In the genomic region with DNA sequence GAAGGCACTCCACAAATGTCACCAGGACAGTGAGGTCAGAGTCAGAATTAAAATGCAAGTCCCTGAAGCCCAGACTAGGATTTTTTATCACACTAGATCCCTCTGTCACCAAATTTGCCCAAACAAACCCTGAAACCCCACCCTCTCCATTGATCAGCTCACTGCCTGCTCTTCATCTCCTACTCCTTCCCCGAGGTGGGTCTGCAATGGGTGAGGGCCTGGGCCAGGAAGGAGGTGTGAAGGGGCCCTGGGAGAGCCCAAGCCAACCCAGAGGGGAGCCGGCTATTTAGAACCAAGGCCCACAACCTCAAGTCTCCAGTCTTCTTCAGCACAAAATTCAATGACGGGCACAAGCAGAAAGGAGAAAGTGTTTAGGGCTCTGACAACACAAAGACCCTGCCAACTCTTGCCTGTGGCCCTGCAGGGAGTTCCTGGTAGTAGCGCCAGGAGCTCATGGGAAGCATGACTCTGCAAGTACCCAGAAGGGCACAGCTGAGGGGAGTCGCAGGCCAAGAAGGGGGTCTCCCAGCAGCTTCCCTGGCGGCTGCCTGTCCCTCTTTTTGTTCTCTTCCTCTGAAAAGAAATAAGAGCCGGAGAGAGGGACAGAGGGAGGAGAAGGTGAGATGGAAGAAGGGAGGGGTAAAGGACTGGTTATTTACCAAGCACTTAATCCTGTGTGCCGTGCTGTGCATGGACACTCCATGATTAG, we compare ENCODE assay signal across 22 cellular contexts. TPM values are rescaled to one million over a fixed set of nuclear protein-coding genes. Genes with fewer than 3 reads are reported as not detected.
DNase-seq lines count a peak whose midpoint lies in the region; ATAC-seq and TF ChIP-seq lines count a peak whose summit lies in the region.
"Had no signal": no experiment of that assay in that cellular context is flagged by ENCODE, and none has a peak within 500 bp of the region (broad histone marks: within the 10 kb centered on the region; RNA-seq: fewer than 3 reads in every experiment).

No MANE protein-coding gene starts in this region.

- H3K27ac ChIP-seq in GM23338 (ENCODE audit: low read depth) (no peak overlapping the region), coronary artery (no peak overlapping the region), trophoblast cell (ENCODE audit: low read depth, low read length) (peak overlapping the region; percentile 54)
- H3K27ac ChIP-seq: KMS-11, SJCRH30 had no signal

- no peak overlapping the region for H3K9ac ChIP-seq in trophoblast cell (ENCODE audit: low read length)
- H3K9ac ChIP-seq: KMS-11 had no signal

- peaks cover 13% of the 10 kb centered on the region for H3K36me3 Mint-ChIP-seq in GM23338 (ENCODE audit: low read depth)
- H3K36me3 Mint-ChIP-seq: CD14-positive monocyte had no signal

- H3K4me3 ChIP-seq in GM23338: no peak overlapping the region
- no peak overlapping the region for H3K4me3 ChIP-seq in coronary artery
- no peak overlapping the region for H3K4me3 ChIP-seq in trophoblast cell (ENCODE audit: low read depth, low read length)
- H3K4me3 ChIP-seq: SJCRH30 had no signal

- H3K4me2 ChIP-seq in GM23338 (no peak overlapping the region), trophoblast cell (ENCODE audit: low read length) (no peak overlapping the region)
- H3K4me2 ChIP-seq: KMS-11 had no signal

- peaks cover 14% of the 10 kb centered on the region for H3K27me3 Mint-ChIP-seq in GM23338 (ENCODE audit: insufficient read depth, low read depth, poor library complexity)

- peak overlapping the region; percentile 46 for H2BK5ac ChIP-seq in trophoblast cell (ENCODE audit: low read depth, low read length, poor library complexity)

- H3K4me1 ChIP-seq in GM23338 (ENCODE audit: insufficient read depth): peaks cover 12% of the 10 kb centered on the region
- peaks cover 10 to 17% of the 10 kb centered on the region in 2 experiments for H3K4me1 ChIP-seq in trophoblast cell (ENCODE audit: control insufficient read depth in 1 of 2, insufficient read depth in 2 of 2, low read length in 2 of 2)
- H3K4me1 ChIP-seq: Caco-2, SJCRH30 had no signal

- H3K79me1 ChIP-seq in trophoblast cell (ENCODE audit: low read length): peaks cover 2% of the 10 kb centered on the region

- H4K12ac ChIP-seq in trophoblast cell (ENCODE audit: low read depth, low read length): no peak overlapping the region

- H3F3A ChIP-seq in GM23338 (replicated peaks; ENCODE audit: low read depth): no peaks in the 10 kb centered on the region

- H2AK5ac ChIP-seq in trophoblast cell (ENCODE audit: low read length): no peak overlapping the region

- H3K79me2 ChIP-seq in GM23338 (replicated peaks; ENCODE audit: insufficient read depth) (no peaks in the 10 kb centered on the region), trophoblast cell (ENCODE audit: control insufficient read depth, insufficient read depth, low read length, poor library complexity) (no peaks in the 10 kb centered on the region)

- H2BK12ac ChIP-seq in trophoblast cell (ENCODE audit: low read length): peak overlapping the region; percentile 6

- no peak overlapping the region for H3K23ac ChIP-seq in trophoblast cell (ENCODE audit: low read length)

- no peak overlapping the region for H3K18ac ChIP-seq in trophoblast cell (ENCODE audit: low read length)

- H3K4me3 Mint-ChIP-seq in GM23338: no peak overlapping the region
- H3K4me3 Mint-ChIP-seq: CD14-positive monocyte had no signal

- H3K36me3 ChIP-seq in GM23338 (ENCODE audit: insufficient read depth): no peaks in the 10 kb centered on the region
- H3K36me3 ChIP-seq in trophoblast cell (ENCODE audit: control insufficient read depth in 1 of 2, insufficient read depth in 2 of 2, low read length in 2 of 2): no peaks in the 10 kb centered on the region
- H3K36me3 ChIP-seq: SJCRH30 had no signal

- H3K27me3 ChIP-seq in GM23338 (ENCODE audit: insufficient read depth) (no peaks in the 10 kb centered on the region), trophoblast cell (ENCODE audit: insufficient read depth, low read length) (no peaks in the 10 kb centered on the region)

- no peak overlapping the region for H2BK120ac ChIP-seq in trophoblast cell (ENCODE audit: insufficient read depth, low read length, poor library complexity)

- DNase-seq in GM23338 (ENCODE audit: low spot score) (no peak), NCI-H2029 treated with DMSO at 0.1 percent for 48 hours (lab: John Stamatoyannopoulos, UW) (peak; percentile 27), coronary artery (ENCODE audit: low spot score) (peak; percentile 47), trophoblast cell (no peak), iPS-NIHi11 (ENCODE audit: low spot score) (no peak), occipital lobe (lab: John Stamatoyannopoulos, UW) (no peak), COLO668 (lab: John Stamatoyannopoulos, UW; ENCODE audit: unreplicated experiment) (no peak)
- DNase-seq: ACHN, AML-193, Caco-2, DMS153, HCEC 1CT, NCI-H1048, NCI-H146, NCI-H226, NCI-H526 treated with DMSO at 0.1 percent for 48 hours, SJCRH30 had no signal

- TF ChIP-seq CTCF in GM23338 (conservative IDR thresholded peaks at IDR 0.05; ENCODE audit: low read depth in 2 of 2): no peak
- no peak for TF ChIP-seq CTCF in coronary artery (IDR thresholded peaks at IDR 0.05)

- peaks cover 22% of the 10 kb centered on the region for H3K4me1 Mint-ChIP-seq in GM23338

- ATAC-seq in GM23338: no peak
- ATAC-seq in GM21825 (IDR thresholded peaks at IDR 0.05; ENCODE audit: unreplicated experiment): no peak

- H3K14ac ChIP-seq in trophoblast cell (ENCODE audit: low read length): peak overlapping the region; percentile 15

- H4K20me1 ChIP-seq in GM23338 (replicated peaks; ENCODE audit: insufficient read depth): no peaks in the 10 kb centered on the region

- no peak overlapping the region for H4K8ac ChIP-seq in trophoblast cell (ENCODE audit: low read depth, low read length)

- peak overlapping the region; percentile 65 for H4K91ac ChIP-seq in trophoblast cell (ENCODE audit: low read depth, low read length)

- peaks cover 19% of the 10 kb centered on the region for H3K9me3 Mint-ChIP-seq in GM23338

- no peak overlapping the region for H3K27ac Mint-ChIP-seq in GM23338

- H3K9me2 ChIP-seq in GM23338 (ENCODE audit: insufficient read depth): peaks cover 6% of the 10 kb centered on the region; the same call in 1 of the 2 replicates

- WGBS in trophoblast cell (ENCODE audit: extremely low coverage, insufficient coverage, insufficient read length): no CpG with 5 or more reads among the region's 8 CpGs

- H3K4ac ChIP-seq in trophoblast cell (ENCODE audit: low read depth, low read length): no peak overlapping the region

- peak overlapping the region; percentile 69 for H2AFZ ChIP-seq in GM23338
- no peak overlapping the region for H2AFZ ChIP-seq in trophoblast cell (ENCODE audit: insufficient read depth, low read length, poor library complexity)

- no peaks in the 10 kb centered on the region for H3K9me3 ChIP-seq in trophoblast cell (ENCODE audit: insufficient read depth, low read depth, low read length)
- H3K9me3 ChIP-seq: Caco-2, SJCRH30 had no signal

TF ChIP-seq in GM23338, 12 proteins besides CTCF, POLR2A, EP300 and RAD21:
- TF ChIP-seq, protein P1, sequence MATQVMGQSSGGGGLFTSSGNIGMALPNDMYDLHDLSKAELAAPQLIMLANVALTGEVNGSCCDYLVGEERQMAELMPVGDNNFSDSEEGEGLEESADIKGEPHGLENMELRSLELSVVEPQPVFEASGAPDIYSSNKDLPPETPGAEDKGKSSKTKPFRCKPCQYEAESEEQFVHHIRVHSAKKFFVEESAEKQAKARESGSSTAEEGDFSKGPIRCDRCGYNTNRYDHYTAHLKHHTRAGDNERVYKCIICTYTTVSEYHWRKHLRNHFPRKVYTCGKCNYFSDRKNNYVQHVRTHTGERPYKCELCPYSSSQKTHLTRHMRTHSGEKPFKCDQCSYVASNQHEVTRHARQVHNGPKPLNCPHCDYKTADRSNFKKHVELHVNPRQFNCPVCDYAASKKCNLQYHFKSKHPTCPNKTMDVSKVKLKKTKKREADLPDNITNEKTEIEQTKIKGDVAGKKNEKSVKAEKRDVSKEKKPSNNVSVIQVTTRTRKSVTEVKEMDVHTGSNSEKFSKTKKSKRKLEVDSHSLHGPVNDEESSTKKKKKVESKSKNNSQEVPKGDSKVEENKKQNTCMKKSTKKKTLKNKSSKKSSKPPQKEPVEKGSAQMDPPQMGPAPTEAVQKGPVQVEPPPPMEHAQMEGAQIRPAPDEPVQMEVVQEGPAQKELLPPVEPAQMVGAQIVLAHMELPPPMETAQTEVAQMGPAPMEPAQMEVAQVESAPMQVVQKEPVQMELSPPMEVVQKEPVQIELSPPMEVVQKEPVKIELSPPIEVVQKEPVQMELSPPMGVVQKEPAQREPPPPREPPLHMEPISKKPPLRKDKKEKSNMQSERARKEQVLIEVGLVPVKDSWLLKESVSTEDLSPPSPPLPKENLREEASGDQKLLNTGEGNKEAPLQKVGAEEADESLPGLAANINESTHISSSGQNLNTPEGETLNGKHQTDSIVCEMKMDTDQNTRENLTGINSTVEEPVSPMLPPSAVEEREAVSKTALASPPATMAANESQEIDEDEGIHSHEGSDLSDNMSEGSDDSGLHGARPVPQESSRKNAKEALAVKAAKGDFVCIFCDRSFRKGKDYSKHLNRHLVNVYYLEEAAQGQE (IDR thresholded peaks at IDR 0.05; ENCODE audit: unreplicated experiment): no peak
- TF ChIP-seq ZNF331 (CRISPR knock-in tag; IDR thresholded peaks at IDR 0.05; ENCODE audit: low read depth): no peak
- no peak for TF ChIP-seq CREB1 (CRISPR knock-in tag; IDR thresholded peaks at IDR 0.05; ENCODE audit: low read depth)
- TF ChIP-seq ZNF114 (CRISPR knock-in tag; IDR thresholded peaks at IDR 0.05): no peak
- no peak for TF ChIP-seq POLR2AphosphoS5 (IDR thresholded peaks at IDR 0.05; ENCODE audit: low read depth)

RNA-seq across cellular contexts. Expression of a gene that starts 5.5 kb away (rescaled TPM):
- total RNA-seq in GM23338 (2014; rRNA removed; shearing (Covaris generic)): not detected in 2 replicates
- not detected in 2 replicates for polyA plus RNA-seq in GM23338 (2016; fragmentation: Nextera tagmentation; extraction: Ambion mirVana)
- 0.08 and 0.16 TPM in 2 replicates for polyA plus RNA-seq in trophoblast cell (2013)
- total RNA-seq in occipital lobe: not detected
- total RNA-seq: M059J, PC-3, SJCRH30 had no signal
- polyA plus RNA-seq: CD14-positive monocyte had no signal

Comparison
In these comparisons a context has a peak if more than half of its experiments do, and no peak if none do; other contexts are left out.
1. DNase-seq: peak in NCI-H2029 treated with DMSO at 0.1 percent for 48 hours (single experiment) and coronary artery (single experiment); none in GM23338 (single experiment), trophoblast cell (0 of 2), iPS-NIHi11 (single experiment), occipital lobe (single experiment) and COLO668 (single experiment).